In genomic region chr17:8593830-8594229, GRCh38 we compare ENCODE assay signal across 11 cellular contexts.
"Had no signal": no experiment of that assay in that cellular context is flagged by ENCODE, and none has a peak within 500 bp of the region (broad histone marks: within the 10 kb centered on the region; RNA-seq: fewer than 3 reads in every experiment).

No MANE protein-coding gene starts in this region.

- H3K4me3 ChIP-seq: GM23248, GM23338, HAP-1 had no signal

- DNase-seq: GM23248, GOT3, H7, H9, HCEC 1CT, HFFc6 had no signal

- FAIRE-seq: H1, H54 had no signal

- H3K27ac ChIP-seq: GM23248 had no signal

- H3K4me2 ChIP-seq: GM23338 had no signal

- H2AFZ ChIP-seq: GM23248, GM23338 had no signal

- H3K36me3 ChIP-seq: HAP-1 had no signal

- H3K9me3 ChIP-seq: HAP-1 had no signal

- H3K4me1 ChIP-seq: HAP-1 had no signal

- ATAC-seq: GM23338, HCT116 had no signal

- H3K9ac ChIP-seq: GM23248 had no signal
